ENCODE assay signal across 8 cellular contexts in the genomic region with DNA sequence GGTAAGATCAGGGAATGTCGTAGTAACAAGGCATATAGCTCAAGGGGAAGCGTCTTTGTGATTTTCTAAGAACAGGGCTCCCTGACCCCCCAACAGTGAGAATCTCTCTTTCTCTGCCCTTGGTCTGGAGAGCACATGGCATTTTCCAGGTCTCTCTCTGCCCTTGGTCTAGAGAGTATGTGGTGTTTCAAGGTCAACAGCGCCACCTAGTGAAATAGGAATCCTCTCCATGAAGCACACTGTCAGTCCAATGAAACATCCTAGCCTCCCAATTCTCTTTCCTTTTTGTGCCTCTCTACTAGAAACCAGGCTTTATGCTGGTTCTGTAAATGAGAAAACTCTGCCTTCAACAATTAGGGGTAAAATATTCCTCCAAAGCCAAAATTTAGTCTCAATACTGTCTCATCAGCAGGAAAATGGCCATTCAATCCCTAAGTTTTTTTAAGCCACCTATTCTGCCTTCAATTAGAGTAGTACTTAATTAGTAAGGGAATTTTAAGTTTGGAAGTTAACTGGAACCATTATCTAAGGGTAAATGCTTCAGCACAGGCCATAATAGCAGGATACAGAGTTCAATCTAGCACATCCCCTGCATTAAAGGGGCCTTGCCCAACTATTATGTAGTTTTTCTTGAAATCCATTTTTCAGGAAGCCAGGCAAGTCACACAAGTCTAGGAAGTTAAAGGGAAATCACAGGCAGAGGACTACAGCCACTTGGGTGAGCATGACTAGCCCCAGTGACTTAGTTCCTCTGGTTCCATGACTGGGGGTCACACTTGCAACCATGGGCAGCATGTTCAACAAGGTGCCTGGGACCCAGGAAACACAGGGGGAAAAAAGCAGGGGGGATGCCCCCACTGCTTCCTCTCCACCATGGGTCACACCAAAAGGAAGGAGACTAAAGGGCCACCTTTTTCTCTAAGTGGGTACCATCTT. TPM values are rescaled to one million over a fixed set of nuclear protein-coding genes. Genes with fewer than 3 reads are reported as not detected.
DNase-seq lines count a peak whose midpoint lies in the region; ATAC-seq, FAIRE-seq and TF ChIP-seq lines count a peak whose summit lies in the region.

No MANE protein-coding gene starts in this region.

- peak in 2 of 3 donors; percentile 46 to 61 for ATAC-seq in natural killer cell
- no peak for ATAC-seq in GM18909 (IDR thresholded peaks at IDR 0.05; ENCODE audit: poor library complexity, unreplicated experiment)

- DNase-seq in GM06990 (ENCODE audit: extremely low read depth, insufficient read length) (peak; percentile 7), NCI-H1092 treated with DMSO at 0.1 percent for 48 hours (lab: John Stamatoyannopoulos, UW) (peak; percentile 21), SW480 (ENCODE audit: low spot score) (peak; percentile 4), endodermal cell (peak; percentile 81), natural killer cell (no peak), GM03348 (ENCODE audit: low spot score) (no peak), GM12892 (ENCODE audit: insufficient read length) (no peak)

- peaks cover 44% of the 10 kb centered on the region for H3K9me3 ChIP-seq in endodermal cell (ENCODE audit: control insufficient read depth, low read length)

- H3K4me3 Mint-ChIP-seq in endodermal cell (no peak overlapping the region), natural killer cell (no peak overlapping the region)

- H3K36me3 ChIP-seq in GM06990 (ENCODE audit: control insufficient read depth, insufficient read depth, low read length) (no peaks in the 10 kb centered on the region), endodermal cell (ENCODE audit: control insufficient read depth, insufficient read depth, low read length) (peaks cover 4% of the 10 kb centered on the region)

- no peaks in the 10 kb centered on the region for H3K4me1 Mint-ChIP-seq in endodermal cell
- peaks cover 26 to 37% of the 10 kb centered on the region in 2 donors for H3K4me1 Mint-ChIP-seq in natural killer cell

- 49 to 62% methylated on average over 2 to 3 of the region's 3 CpGs for WGBS in endodermal cell (ENCODE audit: insufficient coverage in 1 of 2, insufficient read length in 1 of 2), 2 experiments

- TF ChIP-seq CTCF in GM06990 (IDR thresholded peaks at IDR 0.05; ENCODE audit: insufficient read depth, low read length, poor library complexity, severe bottlenecking): peak; percentile 38
- TF ChIP-seq CTCF in endodermal cell (conservative IDR thresholded peaks at IDR 0.05): peak; percentile 86
- peak; percentile 28 for TF ChIP-seq CTCF in natural killer cell (IDR thresholded peaks at IDR 0.05)

- intact Hi-C loops in natural killer cell (cut with micrococcal nuclease): loop anchor here (5.0 kb wide), 1 partner anchor 771 kb away; no protein-coding TSS in a partner anchor

- TF ChIP-seq POLR2A in GM12892 (IDR thresholded peaks at IDR 0.05; ENCODE audit: low read depth, low read length): no peak

- H3K4me3 ChIP-seq in GM06990 (replicated peaks; ENCODE audit: low read depth, low read length) (no peak overlapping the region), endodermal cell (ENCODE audit: low read length) (no peak overlapping the region)

- no peak overlapping the region for H3K9ac ChIP-seq in endodermal cell (ENCODE audit: extremely low read depth, low read length, poor library complexity, severe bottlenecking)

- no peaks in the 10 kb centered on the region for H3K27me3 Mint-ChIP-seq in endodermal cell (ENCODE audit: insufficient read depth)
- no peaks in the 10 kb centered on the region for H3K27me3 Mint-ChIP-seq in natural killer cell (ENCODE audit: low read depth in 2 of 2)

- H3K27me3 ChIP-seq in GM06990 (replicated peaks; ENCODE audit: control insufficient read depth, insufficient read depth, low read length): no peaks in the 10 kb centered on the region
- H3K27me3 ChIP-seq in endodermal cell (ENCODE audit: control insufficient read depth, insufficient read depth, low read length, poor library complexity, severe bottlenecking): no peaks in the 10 kb centered on the region

- H3K9me3 Mint-ChIP-seq in endodermal cell (peaks cover 46% of the 10 kb centered on the region), natural killer cell (peaks cover 4% of the 10 kb centered on the region in 2 donors)

- H3K27ac ChIP-seq in endodermal cell (ENCODE audit: low read depth, low read length): no peak overlapping the region

- H3K4me1 ChIP-seq in endodermal cell (ENCODE audit: control insufficient read depth, insufficient read depth, low read length): no peaks in the 10 kb centered on the region

- no peak for FAIRE-seq in GM12892 (lab: Jason Lieb, UNC)

- H3K27ac Mint-ChIP-seq in endodermal cell (no peak overlapping the region), natural killer cell (no peak overlapping the region)

- H3K36me3 Mint-ChIP-seq in endodermal cell (ENCODE audit: low read depth): peaks cover 42% of the 10 kb centered on the region
- H3K36me3 Mint-ChIP-seq in natural killer cell: peaks cover 26% of the 10 kb centered on the region

RNA-seq across cellular contexts. Expression of gene DYM, which starts 12.4 kb away (rescaled TPM):
- total RNA-seq in endodermal cell: 10 to 100 TPM; 62.2 to 77.4 TPM
- polyA plus RNA-seq in endodermal cell (2013, experiment 1 of 2): 49.4 TPM
- 44.0 TPM for polyA plus RNA-seq in endodermal cell (2013, experiment 2 of 2)
- 10 to 100 TPM; 78.2 to 81.3 (median 78.4) TPM for total RNA-seq in natural killer cell
- polyA plus RNA-seq in GM12892 (2012; ENCODE audit: missing spikeins): 46.6 TPM

RNA-seq across cellular contexts. Expression of gene C18orf32, which starts 39.0 kb away (rescaled TPM):
- total RNA-seq in endodermal cell (10 to 100 TPM; 31.4 to 32.9 TPM), natural killer cell (10 to 100 TPM; 18.8 to 28.0 (median 23.9) TPM)
- polyA plus RNA-seq in endodermal cell (2013, experiment 1 of 2): 54.5 TPM
- 59.0 TPM for polyA plus RNA-seq in endodermal cell (2013, experiment 2 of 2)
- polyA plus RNA-seq in GM12892 (2012; ENCODE audit: missing spikeins): 43.9 TPM

RNA-seq across cellular contexts. Expression of gene RPL17, which starts 44.2 kb away (rescaled TPM):
- total RNA-seq in endodermal cell: 1,000 to 10,000 TPM; 1,984 to 2,143 TPM
- 2,711 TPM for polyA plus RNA-seq in endodermal cell (2013, experiment 1 of 2)
- polyA plus RNA-seq in endodermal cell (2013, experiment 2 of 2): 2,580 TPM
- total RNA-seq in natural killer cell: 1,000 to 10,000 TPM; 1,115 to 1,338 (median 1,336) TPM
- 4,541 TPM for polyA plus RNA-seq in GM12892 (2012; ENCODE audit: missing spikeins)

Comparison
In these comparisons a context has a peak if more than half of its experiments do, and no peak if none do; other contexts are left out.
1. DNase-seq: peak in GM06990 (single experiment), NCI-H1092 treated with DMSO at 0.1 percent for 48 hours (single experiment), SW480 (single experiment) and endodermal cell (single experiment); none in natural killer cell (single experiment), GM03348 (single experiment) and GM12892 (single experiment).
2. CTCF ChIP-seq: peak in every context shown above with its lines; median percentile 86 in endodermal cell; 38 in GM06990; 28 in natural killer cell.